Comparison of ENCODE assay signal across 8 cellular contexts in genomic region chrX:43559643-43560042, GRCh38.
DNase-seq lines count a peak whose midpoint lies in the region; ATAC-seq and TF ChIP-seq lines count a peak whose summit lies in the region.

No MANE protein-coding gene starts in this region.

- ATAC-seq in HG03025 (IDR thresholded peaks at IDR 0.05; ENCODE audit: low FRiP score, unreplicated experiment): no peak
- no peak for ATAC-seq in HG03457 (IDR thresholded peaks at IDR 0.05; ENCODE audit: unreplicated experiment)

- H3K9me3 Mint-ChIP-seq in CD14-positive monocyte: peaks cover 0 to 3% (median 0%) of the 10 kb centered on the region in 7 donors
- H3K9me3 Mint-ChIP-seq in HFFc6: no peaks in the 10 kb centered on the region

- intact Hi-C loops in CD14-positive monocyte (cut with micrococcal nuclease): loop anchor here (2.0 to 10.0 kb wide), 3 partner anchors 191 to 1765 kb away; no protein-coding TSS in a partner anchor

- H3K27ac Mint-ChIP-seq in CD14-positive monocyte (no peak overlapping the region), HFFc6 (no peak overlapping the region)

- TF ChIP-seq CTCF in CD14-positive monocyte (IDR thresholded peaks at IDR 0.05) (peak; percentile 50), HFFc6 (IDR thresholded peaks at IDR 0.05) (peak; percentile 40; the same call in 1 of the 2 replicates)

- H3K4me3 Mint-ChIP-seq in CD14-positive monocyte (no peak overlapping the region), HFFc6 (no peak overlapping the region)

- H3K4me1 Mint-ChIP-seq in CD14-positive monocyte (peaks cover 8% of the 10 kb centered on the region), HFFc6 (ENCODE audit: low read depth) (no peaks in the 10 kb centered on the region)

- DNase-seq in CD14-positive monocyte (ENCODE audit: low spot score): no peak
- DNase-seq in HFFc6: no peak
- peak; percentile 32 for DNase-seq in RPMI8226
- DNase-seq in astrocyte of the hippocampus (ENCODE audit: low read depth, low spot score): peak; percentile 64
- DNase-seq in iPS-NIHi11 (ENCODE audit: low spot score): peak; percentile 41
- peak; percentile 18 to 20 for DNase-seq in stimulated activated CD4-positive, alpha-beta T cell treated with anti-CD3 and anti-CD28 coated beads, Interleukin-2, amount 100 ng/mL, for 24 hours

- H3K36me3 Mint-ChIP-seq in CD14-positive monocyte: no peaks in the 10 kb centered on the region
- no peaks in the 10 kb centered on the region for H3K36me3 Mint-ChIP-seq in HFFc6 (ENCODE audit: low read depth)

- H3K27me3 Mint-ChIP-seq in CD14-positive monocyte (ENCODE audit: low read depth in 3 of 3) (peaks cover 0 to 9% (median 0%) of the 10 kb centered on the region in 3 donors), HFFc6 (ENCODE audit: insufficient read depth) (no peaks in the 10 kb centered on the region; the same call in none of the 2 replicates)

Comparison
In these comparisons a context has a peak if more than half of its experiments do, and no peak if none do; other contexts are left out.
1. DNase-seq: peak in RPMI8226 (single experiment), astrocyte of the hippocampus (single experiment), iPS-NIHi11 (single experiment) and stimulated activated CD4-positive, alpha-beta T cell treated with anti-CD3 and anti-CD28 coated beads, Interleukin-2, amount 100 ng/mL, for 24 hours (2 of 2); none in CD14-positive monocyte (single experiment) and HFFc6 (single experiment).